Comparison of ENCODE assay signal across 1 cellular context in genomic region chr5:178204205-178205009, GRCh38.
TF ChIP-seq lines count a peak whose summit lies in the region.

TSS of gene HNRNPAB (plus strand) at chr5:178204533. CDS start at chr5:178204838, 305 bp downstream.

TF ChIP-seq in K562, 482 proteins besides CTCF, POLR2A, EP300 and RAD21 (continued from another document and continues in another):
- no peak for TF ChIP-seq BRF2 (IDR thresholded peaks at IDR 0.05; ENCODE audit: borderline replicate concordance, insufficient read depth, insufficient read length)
- TF ChIP-seq IRF1 (CRISPR knock-in tag; IDR thresholded peaks at IDR 0.05; ENCODE audit: borderline replicate concordance): no peak
- TF ChIP-seq PML (IDR thresholded peaks at IDR 0.05; ENCODE audit: low read length): peak; percentile 93
- no peak for TF ChIP-seq PPARD (CRISPR knock-in tag; IDR thresholded peaks at IDR 0.05)
- peak; percentile 99 for TF ChIP-seq EP400 (IDR thresholded peaks at IDR 0.05)
- TF ChIP-seq BDP1 (IDR thresholded peaks at IDR 0.05; ENCODE audit: insufficient read depth, insufficient read length): no peak
- TF ChIP-seq POLR2B (IDR thresholded peaks at IDR 0.05; ENCODE audit: low read depth, partially characterized antibody): peak; percentile 98
- no peak for TF ChIP-seq KLF6 (CRISPR knock-in tag; IDR thresholded peaks at IDR 0.05; ENCODE audit: borderline replicate concordance)
- no peak for TF ChIP-seq SIX5 (IDR thresholded peaks at IDR 0.05; ENCODE audit: borderline replicate concordance in 1 of 2, insufficient read depth in 1 of 2, low read depth in 1 of 2, low read length in 2 of 2)
- TF ChIP-seq NRF1 (conservative IDR thresholded peaks at IDR 0.05 in 1 of 2, IDR thresholded peaks at IDR 0.05 in 1 of 2): peak; percentile 80 to 84
- no peak for TF ChIP-seq ARNT (IDR thresholded peaks at IDR 0.05)
- TF ChIP-seq MITF (IDR thresholded peaks at IDR 0.05): no peak
- TF ChIP-seq KLF1 (tag; IDR thresholded peaks at IDR 0.05): no peak
- TF ChIP-seq NEUROD1 (IDR thresholded peaks at IDR 0.05; ENCODE audit: borderline replicate concordance, low read depth, low read length, partially characterized antibody): peak; percentile 97
- no peak for TF ChIP-seq PYGO2 (tag; IDR thresholded peaks at IDR 0.05)
- peak; percentile 92 for TF ChIP-seq THAP12 (CRISPR knock-in tag; IDR thresholded peaks at IDR 0.05)
- no peak for TF ChIP-seq NBN (IDR thresholded peaks at IDR 0.05; ENCODE audit: low read depth)
- TF ChIP-seq ZNF174 (CRISPR knock-in tag; IDR thresholded peaks at IDR 0.05): no peak
- TF ChIP-seq LARP7 (IDR thresholded peaks at IDR 0.05): no peak
- TF ChIP-seq ZNF395 (CRISPR knock-in tag; IDR thresholded peaks at IDR 0.05): peak; percentile 92
- TF ChIP-seq CBFA2T2 (conservative IDR thresholded peaks at IDR 0.05): no peak
- TF ChIP-seq ILK (tag; IDR thresholded peaks at IDR 0.05; ENCODE audit: borderline replicate concordance, low read depth): no peak
- no peak for TF ChIP-seq MEF2A (IDR thresholded peaks at IDR 0.05; ENCODE audit: control insufficient read depth, low read depth, low read length)
- TF ChIP-seq NONO (IDR thresholded peaks at IDR 0.05; ENCODE audit: low read depth in 2 of 2, low read length in 1 of 2): peak; percentile 74 to 100
- TF ChIP-seq ZNF41 (CRISPR knock-in tag; conservative IDR thresholded peaks at IDR 0.05): 0 out of 2 replicates have a peak, but pooled peaks have one; percentile 66
- peak; percentile 66 for TF ChIP-seq HNRNPLL (IDR thresholded peaks at IDR 0.05; ENCODE audit: low read depth, low read length, poor library complexity, severe bottlenecking)
- peak; percentile 94 for TF ChIP-seq NFYB (IDR thresholded peaks at IDR 0.05; ENCODE audit: extremely low read depth, insufficient read length)
- 0 out of 2 replicates have a peak, but pooled peaks have one; percentile 53 for TF ChIP-seq THRB (CRISPR knock-in tag; conservative IDR thresholded peaks at IDR 0.05)
- no peak for TF ChIP-seq TCF7L2 (IDR thresholded peaks at IDR 0.05; ENCODE audit: low read depth, low read length)
- no peak for TF ChIP-seq MTA2 (IDR thresholded peaks at IDR 0.05; ENCODE audit: low read depth)
- TF ChIP-seq ZBTB5 (IDR thresholded peaks at IDR 0.05): no peak
- TF ChIP-seq EWSR1 (IDR thresholded peaks at IDR 0.05; ENCODE audit: borderline replicate concordance, low read depth, partially characterized antibody): no peak
- no peak for TF ChIP-seq ZNF124 (CRISPR knock-in tag; IDR thresholded peaks at IDR 0.05)
- TF ChIP-seq ZNF77 (CRISPR knock-in tag; IDR thresholded peaks at IDR 0.05): no peak
- no peak for TF ChIP-seq ZNF57 (CRISPR knock-in tag; IDR thresholded peaks at IDR 0.05)
- TF ChIP-seq CEBPB (tag; IDR thresholded peaks at IDR 0.05): no peak
- TF ChIP-seq NR2F6 (CRISPR knock-in tag; IDR thresholded peaks at IDR 0.05): no peak
- no peak for TF ChIP-seq ZNF184 (CRISPR knock-in tag; IDR thresholded peaks at IDR 0.05)
- TF ChIP-seq MCM7 (IDR thresholded peaks at IDR 0.05): no peak
- TF ChIP-seq DPF2 (IDR thresholded peaks at IDR 0.05): no peak
- TF ChIP-seq SOX6 (IDR thresholded peaks at IDR 0.05): peak; percentile 52
- TF ChIP-seq ZBTB7A (IDR thresholded peaks at IDR 0.05; ENCODE audit: borderline replicate concordance, control insufficient read depth, low read depth, low read length): peak; percentile 24; the same call in 1 of the 2 replicates
- TF ChIP-seq RBM25 (IDR thresholded peaks at IDR 0.05; ENCODE audit: low read depth, low read length, severe bottlenecking): peak; percentile 100
- no peak for TF ChIP-seq GTF3C2 (IDR thresholded peaks at IDR 0.05; ENCODE audit: borderline replicate concordance, extremely low read depth, insufficient read length)
- TF ChIP-seq NR4A1 (CRISPR knock-in tag; IDR thresholded peaks at IDR 0.05): no peak
- 0 out of 2 replicates have a peak, but pooled peaks have one; percentile 28 for TF ChIP-seq NR4A1 (tag; IDR thresholded peaks at IDR 0.05)
- no peak for TF ChIP-seq KAT2B (IDR thresholded peaks at IDR 0.05; ENCODE audit: low read depth, low read length)
- no peak for TF ChIP-seq ZNF280B (CRISPR knock-in tag; IDR thresholded peaks at IDR 0.05)
- no peak for TF ChIP-seq RUNX1 (IDR thresholded peaks at IDR 0.05; ENCODE audit: low read depth)
- TF ChIP-seq SIN3B (IDR thresholded peaks at IDR 0.05; ENCODE audit: low read depth): peak; percentile 73
- TF ChIP-seq ZNF224 (CRISPR knock-in tag; IDR thresholded peaks at IDR 0.05): no peak
- peak; percentile 99 for TF ChIP-seq MTA3 (IDR thresholded peaks at IDR 0.05; ENCODE audit: borderline replicate concordance)
- peak; percentile 98 for TF ChIP-seq POLR2AphosphoS5 (IDR thresholded peaks at IDR 0.05; ENCODE audit: control insufficient read depth, insufficient read depth, low read depth, low read length)
- TF ChIP-seq CREB3 (tag; conservative IDR thresholded peaks at IDR 0.05; ENCODE audit: low read depth): no peak
- no peak for TF ChIP-seq STAT5B (CRISPR knock-in tag; IDR thresholded peaks at IDR 0.05)
